ENCODE assay signal across 1 cellular context in genomic region chr4:122826596-122827257, GRCh38.
TF ChIP-seq lines count a peak whose summit lies in the region.

Gene FGF2, plus strand, starts transcription at chr4:122826831. Its CDS starts 344 bp downstream, at chr4:122827175.

TF ChIP-seq in K562, 482 proteins besides CTCF, POLR2A, EP300 and RAD21 (continued from another document and continues in another):
- TF ChIP-seq, protein P1, sequence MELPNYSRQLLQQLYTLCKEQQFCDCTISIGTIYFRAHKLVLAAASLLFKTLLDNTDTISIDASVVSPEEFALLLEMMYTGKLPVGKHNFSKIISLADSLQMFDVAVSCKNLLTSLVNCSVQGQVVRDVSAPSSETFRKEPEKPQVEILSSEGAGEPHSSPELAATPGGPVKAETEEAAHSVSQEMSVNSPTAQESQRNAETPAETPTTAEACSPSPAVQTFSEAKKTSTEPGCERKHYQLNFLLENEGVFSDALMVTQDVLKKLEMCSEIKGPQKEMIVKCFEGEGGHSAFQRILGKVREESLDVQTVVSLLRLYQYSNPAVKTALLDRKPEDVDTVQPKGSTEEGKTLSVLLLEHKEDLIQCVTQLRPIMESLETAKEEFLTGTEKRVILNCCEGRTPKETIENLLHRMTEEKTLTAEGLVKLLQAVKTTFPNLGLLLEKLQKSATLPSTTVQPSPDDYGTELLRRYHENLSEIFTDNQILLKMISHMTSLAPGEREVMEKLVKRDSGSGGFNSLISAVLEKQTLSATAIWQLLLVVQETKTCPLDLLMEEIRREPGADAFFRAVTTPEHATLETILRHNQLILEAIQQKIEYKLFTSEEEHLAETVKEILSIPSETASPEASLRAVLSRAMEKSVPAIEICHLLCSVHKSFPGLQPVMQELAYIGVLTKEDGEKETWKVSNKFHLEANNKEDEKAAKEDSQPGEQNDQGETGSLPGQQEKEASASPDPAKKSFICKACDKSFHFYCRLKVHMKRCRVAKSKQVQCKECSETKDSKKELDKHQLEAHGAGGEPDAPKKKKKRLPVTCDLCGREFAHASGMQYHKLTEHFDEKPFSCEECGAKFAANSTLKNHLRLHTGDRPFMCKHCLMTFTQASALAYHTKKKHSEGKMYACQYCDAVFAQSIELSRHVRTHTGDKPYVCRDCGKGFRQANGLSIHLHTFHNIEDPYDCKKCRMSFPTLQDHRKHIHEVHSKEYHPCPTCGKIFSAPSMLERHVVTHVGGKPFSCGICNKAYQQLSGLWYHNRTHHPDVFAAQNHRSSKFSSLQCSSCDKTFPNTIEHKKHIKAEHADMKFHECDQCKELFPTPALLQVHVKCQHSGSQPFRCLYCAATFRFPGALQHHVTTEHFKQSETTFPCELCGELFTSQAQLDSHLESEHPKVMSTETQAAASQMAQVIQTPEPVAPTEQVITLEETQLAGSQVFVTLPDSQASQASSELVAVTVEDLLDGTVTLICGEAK (IDR thresholded peaks at IDR 0.05) = no peak
- TF ChIP-seq, protein P1 (CRISPR knock-in tag; IDR thresholded peaks at IDR 0.05) = no peak
- TF ChIP-seq NR0B1 (IDR thresholded peaks at IDR 0.05; ENCODE audit: partially characterized antibody) (no peak), ZNF165 (CRISPR knock-in tag; IDR thresholded peaks at IDR 0.05; ENCODE audit: borderline replicate concordance) (no peak), PKNOX1 (IDR thresholded peaks at IDR 0.05) (no peak), CCNT2 (IDR thresholded peaks at IDR 0.05; ENCODE audit: borderline replicate concordance, extremely low read depth, insufficient read length, low read depth, low read length) (peak; percentile 35), POLR2G (IDR thresholded peaks at IDR 0.05; ENCODE audit: low read depth, low read length) (peak; percentile 8; the same call in 1 of the 2 replicates), ZNF175 (CRISPR knock-in tag; IDR thresholded peaks at IDR 0.05; ENCODE audit: low read depth) (no peak), NUFIP1 (IDR thresholded peaks at IDR 0.05; ENCODE audit: partially characterized antibody) (no peak), STAT6 (CRISPR knock-in tag; IDR thresholded peaks at IDR 0.05) (no peak), RBBP5 (IDR thresholded peaks at IDR 0.05; ENCODE audit: borderline replicate concordance, insufficient read depth, low read length, poor library complexity, severe bottlenecking) (no peak), POU5F1 (IDR thresholded peaks at IDR 0.05; ENCODE audit: borderline replicate concordance, low read depth, low read length, partially characterized antibody) (no peak), NONO (IDR thresholded peaks at IDR 0.05; ENCODE audit: low read depth in 2 of 2, low read length in 1 of 2) (peak in 1 of 2 experiments; percentile 39; a peak in 1 of 4 replicates), VEZF1 (CRISPR knock-in tag; IDR thresholded peaks at IDR 0.05) (peak; percentile 70), ZBTB5 (IDR thresholded peaks at IDR 0.05) (no peak), SUPT5H (IDR thresholded peaks at IDR 0.05) (peak; percentile 26; the same call in 1 of the 2 replicates), SAP30 (IDR thresholded peaks at IDR 0.05; ENCODE audit: borderline replicate concordance, insufficient read depth, low read depth, low read length, poor library complexity, severe bottlenecking) (no peak), NR1H2 (CRISPR knock-in tag; IDR thresholded peaks at IDR 0.05) (no peak), EWSR1 (IDR thresholded peaks at IDR 0.05; ENCODE audit: borderline replicate concordance, low read depth, partially characterized antibody) (no peak), ZNF445 (CRISPR knock-in tag; IDR thresholded peaks at IDR 0.05; ENCODE audit: low read depth) (no peak), CEBPB (tag; IDR thresholded peaks at IDR 0.05) (no peak), RBM17 (IDR thresholded peaks at IDR 0.05; ENCODE audit: borderline replicate concordance, low read depth, low read length) (no peak), CBX2 (IDR thresholded peaks at IDR 0.05; ENCODE audit: insufficient read depth, low read length, poor library complexity, severe bottlenecking) (no peak)
- TF ChIP-seq, protein P2, sequence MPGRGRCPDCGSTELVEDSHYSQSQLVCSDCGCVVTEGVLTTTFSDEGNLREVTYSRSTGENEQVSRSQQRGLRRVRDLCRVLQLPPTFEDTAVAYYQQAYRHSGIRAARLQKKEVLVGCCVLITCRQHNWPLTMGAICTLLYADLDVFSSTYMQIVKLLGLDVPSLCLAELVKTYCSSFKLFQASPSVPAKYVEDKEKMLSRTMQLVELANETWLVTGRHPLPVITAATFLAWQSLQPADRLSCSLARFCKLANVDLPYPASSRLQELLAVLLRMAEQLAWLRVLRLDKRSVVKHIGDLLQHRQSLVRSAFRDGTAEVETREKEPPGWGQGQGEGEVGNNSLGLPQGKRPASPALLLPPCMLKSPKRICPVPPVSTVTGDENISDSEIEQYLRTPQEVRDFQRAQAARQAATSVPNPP (IDR thresholded peaks at IDR 0.05; ENCODE audit: borderline replicate concordance, insufficient read depth, insufficient read length) = no peak
- TF ChIP-seq, protein P3, sequence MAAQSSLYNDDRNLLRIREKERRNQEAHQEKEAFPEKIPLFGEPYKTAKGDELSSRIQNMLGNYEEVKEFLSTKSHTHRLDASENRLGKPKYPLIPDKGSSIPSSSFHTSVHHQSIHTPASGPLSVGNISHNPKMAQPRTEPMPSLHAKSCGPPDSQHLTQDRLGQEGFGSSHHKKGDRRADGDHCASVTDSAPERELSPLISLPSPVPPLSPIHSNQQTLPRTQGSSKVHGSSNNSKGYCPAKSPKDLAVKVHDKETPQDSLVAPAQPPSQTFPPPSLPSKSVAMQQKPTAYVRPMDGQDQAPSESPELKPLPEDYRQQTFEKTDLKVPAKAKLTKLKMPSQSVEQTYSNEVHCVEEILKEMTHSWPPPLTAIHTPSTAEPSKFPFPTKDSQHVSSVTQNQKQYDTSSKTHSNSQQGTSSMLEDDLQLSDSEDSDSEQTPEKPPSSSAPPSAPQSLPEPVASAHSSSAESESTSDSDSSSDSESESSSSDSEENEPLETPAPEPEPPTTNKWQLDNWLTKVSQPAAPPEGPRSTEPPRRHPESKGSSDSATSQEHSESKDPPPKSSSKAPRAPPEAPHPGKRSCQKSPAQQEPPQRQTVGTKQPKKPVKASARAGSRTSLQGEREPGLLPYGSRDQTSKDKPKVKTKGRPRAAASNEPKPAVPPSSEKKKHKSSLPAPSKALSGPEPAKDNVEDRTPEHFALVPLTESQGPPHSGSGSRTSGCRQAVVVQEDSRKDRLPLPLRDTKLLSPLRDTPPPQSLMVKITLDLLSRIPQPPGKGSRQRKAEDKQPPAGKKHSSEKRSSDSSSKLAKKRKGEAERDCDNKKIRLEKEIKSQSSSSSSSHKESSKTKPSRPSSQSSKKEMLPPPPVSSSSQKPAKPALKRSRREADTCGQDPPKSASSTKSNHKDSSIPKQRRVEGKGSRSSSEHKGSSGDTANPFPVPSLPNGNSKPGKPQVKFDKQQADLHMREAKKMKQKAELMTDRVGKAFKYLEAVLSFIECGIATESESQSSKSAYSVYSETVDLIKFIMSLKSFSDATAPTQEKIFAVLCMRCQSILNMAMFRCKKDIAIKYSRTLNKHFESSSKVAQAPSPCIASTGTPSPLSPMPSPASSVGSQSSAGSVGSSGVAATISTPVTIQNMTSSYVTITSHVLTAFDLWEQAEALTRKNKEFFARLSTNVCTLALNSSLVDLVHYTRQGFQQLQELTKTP (IDR thresholded peaks at IDR 0.05; ENCODE audit: low read depth in 1 of 2, partially characterized antibody in 2 of 2) = no peak
